In the genomic region with DNA sequence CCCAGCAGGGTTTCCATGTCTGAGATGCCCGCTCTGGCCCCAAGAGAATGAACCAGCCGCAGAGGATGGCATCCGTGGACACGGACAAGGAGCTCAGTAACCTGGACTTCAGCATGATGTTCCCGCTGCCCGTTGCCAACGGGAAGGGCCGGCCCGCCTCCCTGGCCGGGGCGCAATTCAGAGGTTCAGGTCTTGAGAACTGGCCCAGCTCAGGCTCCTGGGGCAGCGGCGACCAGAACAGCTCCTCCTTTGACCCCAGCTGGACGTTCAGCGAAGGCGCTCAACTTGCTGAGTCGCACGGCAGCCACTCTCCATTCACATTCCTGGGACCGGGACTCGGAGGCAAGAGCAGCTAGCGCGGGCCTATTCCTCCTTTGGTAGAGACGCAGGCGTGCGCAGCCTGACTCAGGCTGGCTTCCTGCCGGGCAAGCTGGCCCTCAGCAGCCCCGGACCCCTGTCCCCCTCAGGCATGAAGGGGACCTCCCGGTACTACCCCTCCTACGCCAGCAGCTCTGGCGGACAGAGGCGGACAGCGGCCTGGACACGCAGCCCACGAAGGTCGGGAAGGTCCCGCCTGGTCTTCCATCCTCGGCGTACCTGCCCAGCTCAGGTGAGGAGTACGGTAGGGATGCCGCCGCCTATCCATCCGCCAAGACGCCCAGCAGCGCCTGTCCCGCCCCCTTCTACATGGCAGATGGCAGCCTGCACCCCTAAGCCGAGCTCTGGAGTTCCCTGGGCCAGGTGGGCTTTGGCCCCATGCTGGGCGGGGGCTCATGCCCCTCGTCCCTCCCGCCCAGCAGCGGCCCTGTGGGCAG, we compare ENCODE assay signal across 2 cellular contexts.
TF ChIP-seq lines count a peak whose summit lies in the region.

No MANE protein-coding gene starts in this region.

TF ChIP-seq in SK-N-SH, 30 proteins besides CTCF, POLR2A, EP300 and RAD21 (continued from another document):
- TF ChIP-seq, protein P1, sequence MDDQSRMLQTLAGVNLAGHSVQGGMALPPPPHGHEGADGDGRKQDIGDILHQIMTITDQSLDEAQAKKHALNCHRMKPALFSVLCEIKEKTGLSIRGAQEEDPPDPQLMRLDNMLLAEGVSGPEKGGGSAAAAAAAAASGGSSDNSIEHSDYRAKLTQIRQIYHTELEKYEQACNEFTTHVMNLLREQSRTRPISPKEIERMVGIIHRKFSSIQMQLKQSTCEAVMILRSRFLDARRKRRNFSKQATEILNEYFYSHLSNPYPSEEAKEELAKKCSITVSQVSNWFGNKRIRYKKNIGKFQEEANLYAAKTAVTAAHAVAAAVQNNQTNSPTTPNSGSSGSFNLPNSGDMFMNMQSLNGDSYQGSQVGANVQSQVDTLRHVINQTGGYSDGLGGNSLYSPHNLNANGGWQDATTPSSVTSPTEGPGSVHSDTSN (IDR thresholded peaks at IDR 0.05): no peak

TF ChIP-seq in SK-N-SH treated with all-trans-retinoic acid at 6 μM for 48 hours, 23 proteins besides CTCF, POLR2A, EP300 and RAD21 (continued from another document):
- TF ChIP-seq, protein P2, sequence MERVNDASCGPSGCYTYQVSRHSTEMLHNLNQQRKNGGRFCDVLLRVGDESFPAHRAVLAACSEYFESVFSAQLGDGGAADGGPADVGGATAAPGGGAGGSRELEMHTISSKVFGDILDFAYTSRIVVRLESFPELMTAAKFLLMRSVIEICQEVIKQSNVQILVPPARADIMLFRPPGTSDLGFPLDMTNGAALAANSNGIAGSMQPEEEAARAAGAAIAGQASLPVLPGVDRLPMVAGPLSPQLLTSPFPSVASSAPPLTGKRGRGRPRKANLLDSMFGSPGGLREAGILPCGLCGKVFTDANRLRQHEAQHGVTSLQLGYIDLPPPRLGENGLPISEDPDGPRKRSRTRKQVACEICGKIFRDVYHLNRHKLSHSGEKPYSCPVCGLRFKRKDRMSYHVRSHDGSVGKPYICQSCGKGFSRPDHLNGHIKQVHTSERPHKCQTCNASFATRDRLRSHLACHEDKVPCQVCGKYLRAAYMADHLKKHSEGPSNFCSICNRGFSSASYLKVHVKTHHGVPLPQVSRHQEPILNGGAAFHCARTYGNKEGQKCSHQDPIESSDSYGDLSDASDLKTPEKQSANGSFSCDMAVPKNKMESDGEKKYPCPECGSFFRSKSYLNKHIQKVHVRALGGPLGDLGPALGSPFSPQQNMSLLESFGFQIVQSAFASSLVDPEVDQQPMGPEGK (CRISPR knock-in tag; IDR thresholded peaks at IDR 0.05; ENCODE audit: borderline replicate concordance): no peak
- TF ChIP-seq ESRRG (CRISPR knock-in tag; IDR thresholded peaks at IDR 0.05) (no peak), ZFP3 (CRISPR knock-in tag; IDR thresholded peaks at IDR 0.05) (no peak), ARNTL (CRISPR knock-in tag; IDR thresholded peaks at IDR 0.05; ENCODE audit: borderline replicate concordance, low read depth) (no peak), ISL1 (CRISPR knock-in tag; IDR thresholded peaks at IDR 0.05) (no peak), ZNF70 (CRISPR knock-in tag; IDR thresholded peaks at IDR 0.05) (no peak)
- TF ChIP-seq, protein P3, sequence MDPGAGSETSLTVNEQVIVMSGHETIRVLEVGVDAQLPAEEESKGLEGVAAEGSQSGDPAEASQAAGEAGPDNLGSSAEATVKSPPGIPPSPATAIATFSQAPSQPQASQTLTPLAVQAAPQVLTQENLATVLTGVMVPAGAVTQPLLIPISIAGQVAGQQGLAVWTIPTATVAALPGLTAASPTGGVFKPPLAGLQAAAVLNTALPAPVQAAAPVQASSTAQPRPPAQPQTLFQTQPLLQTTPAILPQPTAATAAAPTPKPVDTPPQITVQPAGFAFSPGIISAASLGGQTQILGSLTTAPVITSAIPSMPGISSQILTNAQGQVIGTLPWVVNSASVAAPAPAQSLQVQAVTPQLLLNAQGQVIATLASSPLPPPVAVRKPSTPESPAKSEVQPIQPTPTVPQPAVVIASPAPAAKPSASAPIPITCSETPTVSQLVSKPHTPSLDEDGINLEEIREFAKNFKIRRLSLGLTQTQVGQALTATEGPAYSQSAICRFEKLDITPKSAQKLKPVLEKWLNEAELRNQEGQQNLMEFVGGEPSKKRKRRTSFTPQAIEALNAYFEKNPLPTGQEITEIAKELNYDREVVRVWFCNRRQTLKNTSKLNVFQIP (CRISPR knock-in tag; IDR thresholded peaks at IDR 0.05; ENCODE audit: borderline replicate concordance, low read depth): no peak
- TF ChIP-seq, protein P4, sequence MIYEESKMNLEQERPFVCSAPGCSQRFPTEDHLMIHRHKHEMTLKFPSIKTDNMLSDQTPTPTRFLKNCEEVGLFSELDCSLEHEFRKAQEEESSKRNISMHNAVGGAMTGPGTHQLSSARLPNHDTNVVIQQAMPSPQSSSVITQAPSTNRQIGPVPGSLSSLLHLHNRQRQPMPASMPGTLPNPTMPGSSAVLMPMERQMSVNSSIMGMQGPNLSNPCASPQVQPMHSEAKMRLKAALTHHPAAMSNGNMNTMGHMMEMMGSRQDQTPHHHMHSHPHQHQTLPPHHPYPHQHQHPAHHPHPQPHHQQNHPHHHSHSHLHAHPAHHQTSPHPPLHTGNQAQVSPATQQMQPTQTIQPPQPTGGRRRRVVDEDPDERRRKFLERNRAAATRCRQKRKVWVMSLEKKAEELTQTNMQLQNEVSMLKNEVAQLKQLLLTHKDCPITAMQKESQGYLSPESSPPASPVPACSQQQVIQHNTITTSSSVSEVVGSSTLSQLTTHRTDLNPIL (CRISPR knock-in tag; IDR thresholded peaks at IDR 0.05; ENCODE audit: low read depth): no peak
